ENCODE assay signal across 8 cellular contexts in genomic region chr6:25490018-25490865, GRCh38.
DNase-seq lines count a peak whose midpoint lies in the region; ATAC-seq, FAIRE-seq and TF ChIP-seq lines count a peak whose summit lies in the region.

No MANE protein-coding gene starts in this region.

- H3K27me3 ChIP-seq in DOHH2 (ENCODE audit: control insufficient read depth, low read length) (no peaks in the 10 kb centered on the region), HAP-1 (ENCODE audit: low read depth) (no peaks in the 10 kb centered on the region)

- no peak overlapping the region for H3K27ac Mint-ChIP-seq in glutamatergic neuron (ENCODE audit: unreplicated experiment)

- H4K20me1 ChIP-seq in DOHH2 (ENCODE audit: control insufficient read depth, insufficient read depth, low read depth, low read length): no peaks in the 10 kb centered on the region

- in situ Hi-C loops in HAP-1 (cut with MboI; ENCODE audit: low sequenced_read_pairs): loop anchor here (10.0 kb wide), 1 partner anchor 215 kb away; the partner anchor contains the start of gene CARMIL1

- no peaks in the 10 kb centered on the region for H3K27me3 Mint-ChIP-seq in glutamatergic neuron (ENCODE audit: unreplicated experiment)

- intact Hi-C loops in posterior vena cava (cut with DNase I): loop anchor here in 1 of 2 donors (5.0 kb wide), 1 partner anchor 223 kb away; no protein-coding TSS in a partner anchor

- TF ChIP-seq CTCF in DOHH2 (IDR thresholded peaks at IDR 0.05; ENCODE audit: low read depth, low read length, poor library complexity, severe bottlenecking) (peak; percentile 86), glutamatergic neuron (IDR thresholded peaks at IDR 0.05; ENCODE audit: partially characterized antibody, unreplicated experiment) (peak; percentile 66)

- ATAC-seq in SK-N-SH treated with all-trans-retinoic acid at 6 μM for 48 hours: peak; percentile 97

- H3K4me1 ChIP-seq in DOHH2 (ENCODE audit: control insufficient read depth, low read length): peaks cover 41% of the 10 kb centered on the region
- no peaks in the 10 kb centered on the region for H3K4me1 ChIP-seq in HAP-1

- peak overlapping the region; percentile 41 for H3K4me2 ChIP-seq in DOHH2 (ENCODE audit: low read length)

- H3K4me1 Mint-ChIP-seq in glutamatergic neuron (ENCODE audit: low read depth, unreplicated experiment): peaks cover 11% of the 10 kb centered on the region

- H3K9me3 ChIP-seq in DOHH2 (ENCODE audit: control insufficient read depth, insufficient read depth, low read length) (no peaks in the 10 kb centered on the region), HAP-1 (no peaks in the 10 kb centered on the region)

- H3K27ac ChIP-seq in DOHH2 (ENCODE audit: low read depth, low read length): peak overlapping the region; percentile 37

- H3F3A ChIP-seq in DOHH2 (ENCODE audit: control insufficient read depth, insufficient read depth): no peaks in the 10 kb centered on the region

- H3K4me3 Mint-ChIP-seq in glutamatergic neuron (ENCODE audit: unreplicated experiment): no peak overlapping the region

- FAIRE-seq in urothelium cell line (lab: Jason Lieb, UNC): no peak

- no peaks in the 10 kb centered on the region for H3K9me2 ChIP-seq in DOHH2 (replicated peaks; ENCODE audit: control insufficient read depth, low read length)

- H3K4me3 ChIP-seq in DOHH2 (ENCODE audit: low read length): peak overlapping the region; percentile 17; the same call in 1 of the 2 replicates
- H3K4me3 ChIP-seq in HAP-1: no peak overlapping the region

- no peaks in the 10 kb centered on the region for H3K36me3 ChIP-seq in DOHH2 (ENCODE audit: control insufficient read depth, low read length)
- 0 out of 2 replicates have a peak, but pooled peaks cover 3% of the 10 kb centered on the region for H3K36me3 ChIP-seq in HAP-1 (replicated peaks)

- H3K36me3 Mint-ChIP-seq in glutamatergic neuron (ENCODE audit: unreplicated experiment): no peaks in the 10 kb centered on the region

- H3K9me3 Mint-ChIP-seq in glutamatergic neuron (ENCODE audit: unreplicated experiment): no peaks in the 10 kb centered on the region

- DNase-seq in HAP-1 (ENCODE audit: low spot score in 2 of 2) (peak; percentile 74 to 79), NCI-H1092 treated with DMSO at 0.1 percent for 48 hours (lab: John Stamatoyannopoulos, UW) (peak; percentile 52), glutamatergic neuron (peak; percentile 68), posterior vena cava (ENCODE audit: low spot score) (peak; percentile 86), urothelium cell line (ENCODE audit: low spot score) (peak; percentile 63)
- DNase-seq in activated naive CD4-positive, alpha-beta T cell treated with anti-CD3 and anti-CD28 coated beads, Interleukin-2, amount 50 U/mL, for 16 hours: peak; percentile 69

- no peaks in the 10 kb centered on the region for H3K79me2 ChIP-seq in DOHH2 (ENCODE audit: control insufficient read depth, low read length)

TF ChIP-seq in SK-N-SH treated with all-trans-retinoic acid at 6 μM for 48 hours, 23 proteins besides CTCF, POLR2A, EP300 and RAD21:
- no peak for TF ChIP-seq ZNF565 (CRISPR knock-in tag; conservative IDR thresholded peaks at IDR 0.05; ENCODE audit: low read depth)
- TF ChIP-seq ZFP30 (CRISPR knock-in tag; IDR thresholded peaks at IDR 0.05): no peak
- no peak for TF ChIP-seq ARNTL (CRISPR knock-in tag; IDR thresholded peaks at IDR 0.05; ENCODE audit: borderline replicate concordance, low read depth)
- TF ChIP-seq PPARA (CRISPR knock-in tag; IDR thresholded peaks at IDR 0.05; ENCODE audit: borderline replicate concordance): no peak
- TF ChIP-seq POU6F1 (CRISPR knock-in tag; IDR thresholded peaks at IDR 0.05; ENCODE audit: borderline replicate concordance, low read depth): no peak
- no peak for TF ChIP-seq ESRRG (CRISPR knock-in tag; IDR thresholded peaks at IDR 0.05)
- no peak for TF ChIP-seq ZC3H10 (CRISPR knock-in tag; IDR thresholded peaks at IDR 0.05)
- no peak for TF ChIP-seq SNAI2 (CRISPR knock-in tag; IDR thresholded peaks at IDR 0.05)
- no peak for TF ChIP-seq TOX (CRISPR knock-in tag; IDR thresholded peaks at IDR 0.05; ENCODE audit: borderline replicate concordance)
- TF ChIP-seq ISL1 (CRISPR knock-in tag; IDR thresholded peaks at IDR 0.05): no peak
- no peak for TF ChIP-seq PATZ1 (CRISPR knock-in tag; IDR thresholded peaks at IDR 0.05; ENCODE audit: borderline replicate concordance)
